ENCODE assay signal across 1 cellular context in the genomic region with DNA sequence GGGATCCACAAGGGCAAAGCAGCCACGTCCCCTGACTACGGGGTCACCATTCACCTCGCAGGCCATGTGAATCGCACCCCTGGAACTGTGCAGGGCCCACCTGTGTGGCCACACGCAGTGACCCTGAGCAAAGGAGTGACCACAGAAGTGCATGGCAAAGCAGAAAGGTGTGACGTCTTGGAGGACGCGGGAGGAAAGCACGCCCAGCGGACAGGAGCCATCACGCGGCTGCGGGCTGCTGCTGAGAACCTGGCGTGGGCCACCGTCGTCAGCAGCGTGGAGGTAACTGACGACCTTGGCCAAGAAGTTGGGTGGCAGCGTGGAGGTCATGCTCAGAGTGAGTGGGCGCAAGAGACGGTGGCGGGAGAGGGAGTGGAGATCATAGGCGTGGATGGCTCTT.
TF ChIP-seq lines count a peak whose summit lies in the region.

No MANE protein-coding gene starts in this region.

TF ChIP-seq in H1, 55 proteins besides CTCF, POLR2A, EP300 and RAD21:
- no peak for TF ChIP-seq GTF2F1 (IDR thresholded peaks at IDR 0.05; ENCODE audit: borderline replicate concordance, low read depth, low read length)
- TF ChIP-seq SUZ12 (IDR thresholded peaks at IDR 0.05; ENCODE audit: low read length): no peak
- no peak for TF ChIP-seq TEAD4 (IDR thresholded peaks at IDR 0.05; ENCODE audit: low read depth, low read length)
- no peak for TF ChIP-seq MAFK (IDR thresholded peaks at IDR 0.05; ENCODE audit: low read depth, low read length)
- no peak for TF ChIP-seq SP1 (IDR thresholded peaks at IDR 0.05; ENCODE audit: low read depth, low read length)
- no peak for TF ChIP-seq CHD1 (IDR thresholded peaks at IDR 0.05; ENCODE audit: low read depth, low read length)
- TF ChIP-seq POLR2AphosphoS5 (IDR thresholded peaks at IDR 0.05; ENCODE audit: low read depth, low read length): no peak
- no peak for TF ChIP-seq BRCA1 (IDR thresholded peaks at IDR 0.05; ENCODE audit: low read depth, low read length)
- TF ChIP-seq, protein P1, sequence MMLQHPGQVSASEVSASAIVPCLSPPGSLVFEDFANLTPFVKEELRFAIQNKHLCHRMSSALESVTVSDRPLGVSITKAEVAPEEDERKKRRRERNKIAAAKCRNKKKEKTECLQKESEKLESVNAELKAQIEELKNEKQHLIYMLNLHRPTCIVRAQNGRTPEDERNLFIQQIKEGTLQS (IDR thresholded peaks at IDR 0.05; ENCODE audit: insufficient read depth, low read depth, low read length): no peak
- no peak for TF ChIP-seq KDM1A (IDR thresholded peaks at IDR 0.05; ENCODE audit: borderline replicate concordance, low read length)
- no peak for TF ChIP-seq ZNF274 (IDR thresholded peaks at IDR 0.05; ENCODE audit: borderline replicate concordance, extremely low read depth, low read length)
- no peak for TF ChIP-seq CBX5 (IDR thresholded peaks at IDR 0.05; ENCODE audit: low read depth, low read length)
- no peak for TF ChIP-seq CHD2 (IDR thresholded peaks at IDR 0.05; ENCODE audit: low read length)
- TF ChIP-seq RXRA (IDR thresholded peaks at IDR 0.05; ENCODE audit: insufficient read depth, low read depth, low read length): no peak
- TF ChIP-seq BACH1 (IDR thresholded peaks at IDR 0.05; ENCODE audit: low read length): no peak
- TF ChIP-seq PHF8 (conservative IDR thresholded peaks at IDR 0.05; ENCODE audit: low read depth, low read length): no peak
- TF ChIP-seq YY1 (IDR thresholded peaks at IDR 0.05; ENCODE audit: low read depth, low read length): no peak
- no peak for TF ChIP-seq TBP (IDR thresholded peaks at IDR 0.05; ENCODE audit: low read depth, low read length)
TF ChIP-seq in H1: peak in this region for 0.
